26 cellular contexts compared by ENCODE assay signal in the genomic region with DNA sequence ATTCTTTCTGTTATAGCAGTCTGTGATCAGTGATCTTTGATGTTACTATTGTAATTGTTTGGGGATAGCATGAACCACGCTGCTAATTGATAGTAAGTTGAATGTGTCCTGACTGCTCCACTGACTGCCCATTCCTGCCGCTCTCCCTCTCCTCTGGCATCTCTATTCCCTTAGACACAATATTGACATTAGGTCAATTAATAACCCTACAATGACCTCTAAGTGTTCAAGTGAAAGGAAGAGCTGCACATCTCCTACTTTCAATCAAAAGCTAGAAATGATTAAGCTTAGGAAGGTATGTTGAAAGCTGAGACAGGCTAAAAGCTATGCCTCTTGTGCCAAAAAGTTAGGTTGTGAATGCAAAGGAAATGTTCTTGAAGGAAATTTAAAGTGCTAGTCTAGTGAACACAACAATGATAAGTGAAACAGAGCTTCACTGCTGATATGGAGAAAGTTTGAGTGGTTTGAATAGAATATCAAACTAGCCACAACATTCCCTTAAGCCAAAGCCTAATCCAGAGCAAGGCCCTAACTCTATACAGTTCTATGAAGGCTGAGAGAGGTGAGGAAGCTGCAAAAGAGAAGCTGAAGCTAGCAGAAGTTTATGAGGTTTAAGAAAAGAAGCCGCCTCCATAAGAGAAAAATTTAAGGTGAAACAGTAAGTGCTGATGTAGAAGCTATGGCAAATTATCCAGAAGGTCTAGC.
"Had no signal": no experiment of that assay in that cellular context is flagged by ENCODE, and none has a peak within 500 bp of the region (broad histone marks: within the 10 kb centered on the region; RNA-seq: fewer than 3 reads in every experiment).

No MANE protein-coding gene starts in this region.

- H3K4me1 Mint-ChIP-seq: nephron had no signal

- H3K27ac ChIP-seq: breast epithelium, stomach, suprapubic skin, tibial artery had no signal

- H3K36me3 ChIP-seq: breast epithelium, suprapubic skin had no signal

- FAIRE-seq: kidney, TTC549 had no signal

- H3K4me3 ChIP-seq: breast epithelium, smooth muscle cell, stomach, suprapubic skin, tibial artery had no signal

- H3K27me3 ChIP-seq: breast epithelium, stomach, suprapubic skin, tibial artery had no signal

- H3K4me3 Mint-ChIP-seq: activated CD4-positive, alpha-beta memory T cell treated with anti-CD3 and anti-CD28 coated beads for 36 hours; activated CD4-positive, alpha-beta T cell treated with anti-CD3 and anti-CD28 coated beads, Interleukin-2, amount 10 ng/mL, durations not matched to agents 24 days and 14 days; activated naive CD4-positive, alpha-beta T cell treated with anti-CD3 and anti-CD28 coated beads, Interleukin-2, amount 50 U/mL, for 24 hours; activated naive CD8-positive, alpha-beta T cell treated with anti-CD3 and anti-CD28 coated beads, Interleukin-2, amount 50 U/mL, for 24 hours; activated T-cell treated with anti-CD3 and anti-CD28 coated beads, Interleukin-2, amount 50 U/mL, for 24 hours; immature natural killer cell; nephron; stimulated activated naive B cell treated with anti-CD40 and anti-IgM and Interleukin-4, amounts not matched to agents 10 μg/mL and 1 μg/mL and 100 μg/mL, for 72 hours had no signal

- H3K9me3 Mint-ChIP-seq: activated CD4-positive, alpha-beta memory T cell treated with anti-CD3 and anti-CD28 coated beads for 36 hours; activated CD4-positive, alpha-beta T cell treated with anti-CD3 and anti-CD28 coated beads, Interleukin-2, amount 10 ng/mL, durations not matched to agents 24 days and 14 days; activated naive CD4-positive, alpha-beta T cell treated with anti-CD3 and anti-CD28 coated beads, Interleukin-2, amount 50 U/mL, for 24 hours; activated naive CD8-positive, alpha-beta T cell treated with anti-CD3 and anti-CD28 coated beads, Interleukin-2, amount 50 U/mL, for 24 hours; activated T-cell treated with anti-CD3 and anti-CD28 coated beads, Interleukin-2, amount 50 U/mL, for 24 hours; immature natural killer cell; stimulated activated naive B cell treated with anti-CD40 and anti-IgM and Interleukin-4, amounts not matched to agents 10 μg/mL and 1 μg/mL and 100 μg/mL, for 72 hours had no signal

- H3K27ac Mint-ChIP-seq: activated CD4-positive, alpha-beta memory T cell treated with anti-CD3 and anti-CD28 coated beads for 36 hours; activated CD4-positive, alpha-beta T cell treated with anti-CD3 and anti-CD28 coated beads, Interleukin-2, amount 10 ng/mL, durations not matched to agents 24 days and 14 days; activated naive CD4-positive, alpha-beta T cell treated with anti-CD3 and anti-CD28 coated beads, Interleukin-2, amount 50 U/mL, for 24 hours; activated naive CD8-positive, alpha-beta T cell treated with anti-CD3 and anti-CD28 coated beads, Interleukin-2, amount 50 U/mL, for 24 hours; activated T-cell treated with anti-CD3 and anti-CD28 coated beads, Interleukin-2, amount 50 U/mL, for 24 hours; stimulated activated naive B cell treated with anti-CD40 and anti-IgM and Interleukin-4, amounts not matched to agents 10 μg/mL and 1 μg/mL and 100 μg/mL, for 72 hours had no signal

- H3K4me1 ChIP-seq: breast epithelium, suprapubic skin, tibial artery had no signal

- H3K9me3 ChIP-seq: breast epithelium, stomach, suprapubic skin, tibial artery had no signal

- H3K27me3 Mint-ChIP-seq: activated CD4-positive, alpha-beta memory T cell treated with anti-CD3 and anti-CD28 coated beads for 36 hours; activated CD4-positive, alpha-beta T cell treated with anti-CD3 and anti-CD28 coated beads, Interleukin-2, amount 10 ng/mL, durations not matched to agents 24 days and 14 days; activated naive CD4-positive, alpha-beta T cell treated with anti-CD3 and anti-CD28 coated beads, Interleukin-2, amount 50 U/mL, for 24 hours; activated naive CD8-positive, alpha-beta T cell treated with anti-CD3 and anti-CD28 coated beads, Interleukin-2, amount 50 U/mL, for 24 hours; activated T-cell treated with anti-CD3 and anti-CD28 coated beads, Interleukin-2, amount 50 U/mL, for 24 hours; stimulated activated naive B cell treated with anti-CD40 and anti-IgM and Interleukin-4, amounts not matched to agents 10 μg/mL and 1 μg/mL and 100 μg/mL, for 72 hours had no signal

- DNase-seq: activated CD4-positive, alpha-beta memory T cell treated with anti-CD3 and anti-CD28 coated beads for 36 hours; activated CD4-positive, alpha-beta T cell treated with anti-CD3 and anti-CD28 coated beads, Interleukin-2, amount 10 ng/mL, durations not matched to agents 24 days and 14 days; activated CD4-positive, CD25-positive, alpha-beta regulatory T cell treated with anti-CD3 and anti-CD28 coated beads, Interleukin-2, amount 50 U/mL, for 72 hours; activated CD8-positive, alpha-beta memory T cell treated with anti-CD3 and anti-CD28 coated beads, Interleukin-2, amount 50 U/mL, for 48 hours; activated gamma-delta T cell; activated naive CD8-positive, alpha-beta T cell treated with anti-CD3 and anti-CD28 coated beads, Interleukin-2, amount 50 U/mL, for 24 hours; activated T-cell treated with anti-CD3 and anti-CD28 coated beads, Interleukin-2, amount 50 U/mL, for 24 hours; central memory CD4-positive, alpha-beta T cell; foreskin fibroblast; head of caudate nucleus; hypothalamus; immature natural killer cell; kidney; stimulated activated CD4-positive, alpha-beta T cell treated with anti-CD3 and anti-CD28 coated beads, Interleukin-1b, Interleukin-23, amount 100 ng/mL, for 48 hours; stimulated activated CD4-positive, alpha-beta T cell treated with anti-CD3 and anti-CD28 coated beads, Interleukin-4, amount 100 ng/mL, for 4 hours; stimulated activated CD8-positive, alpha-beta memory T cell treated with anti-CD3 and anti-CD28 coated beads, Interleukin-4, amount 100 ng/mL, for 48 hours; stimulated activated naive B cell treated with anti-CD40 and anti-IgM and Interleukin-4, amounts not matched to agents 10 μg/mL and 1 μg/mL and 100 μg/mL, for 72 hours; stomach; T-helper 1 cell; tibial artery had no signal
